ENCODE assay signal across 1 cellular context in genomic region chr22:18109410-18110193, GRCh38.
TF ChIP-seq lines count a peak whose summit lies in the region.

No MANE protein-coding gene starts in this region.

TF ChIP-seq in K562, 482 proteins besides CTCF, POLR2A, EP300 and RAD21:
- peak; percentile 50 for TF ChIP-seq CEBPB (tag; IDR thresholded peaks at IDR 0.05)
- TF ChIP-seq ZNF398 (CRISPR knock-in tag; IDR thresholded peaks at IDR 0.05), result no peak
- TF ChIP-seq PTRF (tag; IDR thresholded peaks at IDR 0.05), result no peak
- no peak for TF ChIP-seq NR1H2 (CRISPR knock-in tag; IDR thresholded peaks at IDR 0.05)
